21 cellular contexts compared by ENCODE assay signal in genomic region chr18:48171490-48172188, GRCh38.
"Had no signal": no experiment of that assay in that cellular context is flagged by ENCODE, and none has a peak within 500 bp of the region (broad histone marks: within the 10 kb centered on the region; RNA-seq: fewer than 3 reads in every experiment).

No MANE protein-coding gene starts in this region.

- ATAC-seq: left cardiac atrium, left ventricle myocardium superior, right cardiac atrium had no signal

- DNase-seq: effector CD4-positive, alpha-beta T cell; endodermal cell; erythroblast; foreskin melanocyte; left cardiac atrium; left ventricle myocardium superior; mesenchymal stem cell; midbrain; right cardiac atrium; stimulated activated CD4-positive, alpha-beta T cell treated with anti-CD3 and anti-CD28 coated beads, Interleukin-2, amount 100 ng/mL, for 48 hours; stomach; substantia nigra; trophoblast cell had no signal

- H3K4me3 ChIP-seq: coronary artery, hepatocyte, lung, ovary, smooth muscle cell, stomach had no signal

- H3K36me3 ChIP-seq: neutrophil, ovary, stomach had no signal

- H3K79me2 ChIP-seq: hepatocyte had no signal

- H3K4me2 ChIP-seq: hepatocyte, smooth muscle cell had no signal

- H3K9me3 ChIP-seq: neutrophil, ovary, stomach had no signal

- H3K27ac ChIP-seq: coronary artery, hepatocyte, neutrophil, ovary, stomach had no signal

- H3K36me3 Mint-ChIP-seq: natural killer cell treated with Interleukin-12 subunit alpha and Interleukin-12 subunit beta and Interleukin-15 and Interleukin-18, amount 100 ng/mL, for 72 hours had no signal

- H3K27me3 ChIP-seq: hepatocyte, ovary, stomach had no signal

- H3K27ac Mint-ChIP-seq: endodermal cell; natural killer cell treated with Interleukin-12 subunit alpha and Interleukin-12 subunit beta and Interleukin-15 and Interleukin-18, amount 100 ng/mL, for 72 hours; progenitor cell of endocrine pancreas had no signal

- H3K9me3 Mint-ChIP-seq: endodermal cell; natural killer cell treated with Interleukin-12 subunit alpha and Interleukin-12 subunit beta and Interleukin-15 and Interleukin-18, amount 100 ng/mL, for 72 hours had no signal

- H2AFZ ChIP-seq: hepatocyte had no signal

- H3K4me3 Mint-ChIP-seq: endodermal cell; natural killer cell treated with Interleukin-12 subunit alpha and Interleukin-12 subunit beta and Interleukin-15 and Interleukin-18, amount 100 ng/mL, for 72 hours had no signal
